Comparison of ENCODE assay signal across 9 cellular contexts in the genomic region with DNA sequence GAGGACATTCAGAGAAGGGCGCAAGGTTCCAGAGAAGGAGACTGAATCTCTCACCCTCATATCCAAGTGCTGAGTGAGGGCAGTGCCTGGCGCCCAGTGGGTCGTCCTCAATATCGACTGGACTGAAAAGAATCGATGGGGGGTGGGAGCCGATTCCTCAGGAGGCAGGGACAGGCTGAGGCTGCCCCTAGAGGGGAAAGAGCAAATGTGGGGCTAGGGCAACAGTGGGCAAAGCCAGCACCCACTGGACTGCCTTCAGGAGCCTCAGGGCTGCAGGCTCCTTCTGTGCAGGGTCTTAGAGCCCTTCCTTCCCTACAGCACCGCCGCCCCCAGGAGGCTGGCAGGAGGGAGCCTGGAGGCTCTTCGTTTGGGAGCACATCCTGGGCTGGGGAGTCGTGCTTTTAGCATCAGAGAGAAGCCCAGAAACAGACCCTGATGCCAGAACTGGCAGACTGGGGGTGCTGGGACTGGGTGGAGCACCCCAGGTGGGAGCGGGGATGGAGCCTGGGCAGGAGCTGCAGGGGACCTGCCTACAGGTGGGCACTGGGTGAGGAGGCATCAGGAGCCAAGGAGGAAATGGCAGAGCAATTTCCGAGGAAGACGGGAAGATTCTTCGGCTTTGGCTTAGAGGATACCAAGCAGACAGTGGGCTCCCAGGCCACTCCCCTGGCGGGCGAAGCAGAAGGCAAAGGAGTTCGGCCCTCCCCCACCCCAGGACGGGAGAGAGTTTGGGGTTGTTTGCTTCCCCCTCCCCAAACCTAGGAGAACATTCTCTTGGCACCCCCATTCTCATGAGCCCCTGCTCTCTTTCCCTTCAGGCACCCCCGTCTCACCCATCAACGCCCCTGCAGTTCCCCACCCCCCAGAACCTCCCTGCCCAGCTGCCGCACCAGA. TPM values are rescaled to one million over a fixed set of nuclear protein-coding genes. Genes with fewer than 3 reads are reported as not detected.
A peak's percentile ranks its signal among the peaks of the same experiment; 100 is the strongest.
DNase-seq lines count a peak whose midpoint lies in the region; ATAC-seq, FAIRE-seq and TF ChIP-seq lines count a peak whose summit lies in the region.
"Had no signal": no experiment of that assay in that cellular context is flagged by ENCODE, and none has a peak within 500 bp of the region (broad histone marks: within the 10 kb centered on the region; RNA-seq: fewer than 3 reads in every experiment).

No MANE protein-coding gene starts in this region.

- no peak for FAIRE-seq in GM12892 (lab: Jason Lieb, UNC)

- in situ Hi-C loops in GM13976 (cut with MboI; ENCODE audit: low sequenced_read_pairs, unreplicated experiment) = no loop called here

- H3K4me1 ChIP-seq in esophagus muscularis mucosa = peaks cover 15 to 20% (median 16%) of the 10 kb centered on the region in 4 donors

- H3K36me3 ChIP-seq in esophagus muscularis mucosa = no peaks in the 10 kb centered on the region

- TF ChIP-seq CTCF in VCaP (conservative IDR thresholded peaks at IDR 0.05) (peak; percentile 44), esophagus muscularis mucosa (IDR thresholded peaks at IDR 0.05) (no peak), GM13976 (IDR thresholded peaks at IDR 0.05; ENCODE audit: borderline replicate concordance, control extremely low read depth, extremely low read depth, insufficient read depth, missing control alignments) (no peak)

- peak; percentile 45 for DNase-seq in NCI-H82 (lab: John Stamatoyannopoulos, UW)
- DNase-seq in NCI-H82 treated with DMSO at 0.1 percent for 48 hours (lab: John Stamatoyannopoulos, UW; ENCODE audit: unreplicated experiment) = no peak
- no peak for DNase-seq in esophagus muscularis mucosa (ENCODE audit: extremely low spot score)
- DNase-seq in skeletal muscle cell (ENCODE audit: low read depth) = no peak
- DNase-seq in GM12892 (ENCODE audit: insufficient read length) = no peak
- DNase-seq in GM13976 (ENCODE audit: low spot score) = no peak
- DNase-seq: hypothalamus had no signal

- peaks cover 5 to 41% (median 14%) of the 10 kb centered on the region in 4 donors for H3K27me3 ChIP-seq in esophagus muscularis mucosa

- 35% methylated on average over 13 of the region's 21 CpGs for WGBS in esophagus muscularis mucosa

- H3K9me3 ChIP-seq in esophagus muscularis mucosa = no peaks in the 10 kb centered on the region

- intact Hi-C loops in esophagus muscularis mucosa (cut with DNase I) = loop anchor here (10.0 kb wide), 1 partner anchor 155 kb away; no protein-coding TSS in a partner anchor

- TF ChIP-seq POLR2A in esophagus muscularis mucosa (IDR thresholded peaks at IDR 0.05; ENCODE audit: low read depth) = no peak
- no peak for TF ChIP-seq POLR2A in GM12892 (IDR thresholded peaks at IDR 0.05; ENCODE audit: low read depth, low read length)

- H3K27ac ChIP-seq in VCaP (peak overlapping the region; percentile 95), esophagus muscularis mucosa (replicated peaks in 1 of 4) (no peak overlapping the region)

- ATAC-seq in GM21423 (IDR thresholded peaks at IDR 0.05; ENCODE audit: unreplicated experiment) = no peak

- TF ChIP-seq EP300 in esophagus muscularis mucosa (IDR thresholded peaks at IDR 0.05) = no peak

- H3K4me3 ChIP-seq in esophagus muscularis mucosa = peak overlapping the region; percentile 59 to 77 (median 60)
- H3K4me3 ChIP-seq in skeletal muscle cell (ENCODE audit: low read depth, low read length) = peak overlapping the region; percentile 43

RNA-seq across cellular contexts. Expression of a gene that starts 1.2 kb away (rescaled TPM):
- 1 to 10 TPM; 1.3 to 4.2 (median 1.8) TPM for total RNA-seq in esophagus muscularis mucosa
- polyA plus RNA-seq in GM12892 (2012; ENCODE audit: missing spikeins) = not detected
